In genomic region chr4:3082915-3083515, GRCh38 we compare ENCODE assay signal across 1 cellular context.
A peak's percentile ranks its signal among the peaks of the same experiment; 100 is the strongest.
TF ChIP-seq lines count a peak whose summit lies in the region.

No MANE protein-coding gene starts in this region.

TF ChIP-seq in HepG2, 621 proteins besides CTCF, POLR2A, EP300 and RAD21 (continued from another document):
- TF ChIP-seq NFAT5 (CRISPR knock-in tag; IDR thresholded peaks at IDR 0.05) (no peak), ZNF639 (CRISPR knock-in tag; conservative IDR thresholded peaks at IDR 0.05) (no peak), ZNF121 (CRISPR knock-in tag; IDR thresholded peaks at IDR 0.05) (0 out of 2 replicates have a peak, but pooled peaks have one; percentile 21), TOPORS (CRISPR knock-in tag; IDR thresholded peaks at IDR 0.05) (no peak), ZBTB10 (CRISPR knock-in tag; IDR thresholded peaks at IDR 0.05; ENCODE audit: borderline replicate concordance) (no peak), ZNF615 (CRISPR knock-in tag; IDR thresholded peaks at IDR 0.05; ENCODE audit: borderline replicate concordance) (no peak)
TF ChIP-seq in HepG2: peak in this region for 1.
